Comparison of ENCODE assay signal across 8 cellular contexts in genomic region chr15:34039180-34039486, GRCh38. TPM values are rescaled to one million over a fixed set of nuclear protein-coding genes. Genes with fewer than 3 reads are reported as not detected.
DNase-seq lines count a peak whose midpoint lies in the region; ATAC-seq and TF ChIP-seq lines count a peak whose summit lies in the region.

A gene with protein sequence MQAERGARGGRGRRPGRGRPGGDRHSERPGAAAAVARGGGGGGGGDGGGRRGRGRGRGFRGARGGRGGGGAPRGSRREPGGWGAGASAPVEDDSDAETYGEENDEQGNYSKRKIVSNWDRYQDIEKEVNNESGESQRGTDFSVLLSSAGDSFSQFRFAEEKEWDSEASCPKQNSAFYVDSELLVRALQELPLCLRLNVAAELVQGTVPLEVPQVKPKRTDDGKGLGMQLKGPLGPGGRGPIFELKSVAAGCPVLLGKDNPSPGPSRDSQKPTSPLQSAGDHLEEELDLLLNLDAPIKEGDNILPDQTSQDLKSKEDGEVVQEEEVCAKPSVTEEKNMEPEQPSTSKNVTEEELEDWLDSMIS (minus strand): TSS chr15:34039204. CDS start chr15:34039046, 158 bp downstream.

- ATAC-seq in foreskin keratinocyte (no peak), GM21390 (IDR thresholded peaks at IDR 0.05; ENCODE audit: unreplicated experiment) (no peak), GM21447 (IDR thresholded peaks at IDR 0.05; ENCODE audit: unreplicated experiment) (no peak)

- H3K27ac ChIP-seq in foreskin keratinocyte: peak within 1 kb of the TSS; percentile 75

- H3K4me3 Mint-ChIP-seq in T-helper 1 cell treated with Interleukin-12 subunit alpha and Interleukin-12 subunit beta and Interleukin-4 antibody, amounts not matched to agents 30 μg/mL and 1 μg/mL, for 36 hours: peak within 1 kb of the TSS; percentile 90
- H3K4me3 Mint-ChIP-seq in progenitor cell of endocrine pancreas (ENCODE audit: low read depth): peak within 1 kb of the TSS; percentile 88

- peaks cover 19% of the 10 kb centered on the region for H3K4me1 Mint-ChIP-seq in T-helper 1 cell treated with Interleukin-12 subunit alpha and Interleukin-12 subunit beta and Interleukin-4 antibody, amounts not matched to agents 30 μg/mL and 1 μg/mL, for 36 hours (ENCODE audit: low read depth)
- H3K4me1 Mint-ChIP-seq in progenitor cell of endocrine pancreas (ENCODE audit: low read depth): peaks cover 11% of the 10 kb centered on the region

- H3K4me1 ChIP-seq in foreskin keratinocyte: peaks cover 6% of the 10 kb centered on the region

- TF ChIP-seq CTCF in foreskin keratinocyte (conservative IDR thresholded peaks at IDR 0.05): no peak
- TF ChIP-seq CTCF in progenitor cell of endocrine pancreas (IDR thresholded peaks at IDR 0.05; ENCODE audit: unreplicated experiment): no peak

- no peaks in the 10 kb centered on the region for H3K9me3 Mint-ChIP-seq in T-helper 1 cell treated with Interleukin-12 subunit alpha and Interleukin-12 subunit beta and Interleukin-4 antibody, amounts not matched to agents 30 μg/mL and 1 μg/mL, for 36 hours
- H3K9me3 Mint-ChIP-seq in progenitor cell of endocrine pancreas (ENCODE audit: low read depth): no peaks in the 10 kb centered on the region

- no peaks in the 10 kb centered on the region for H3K36me3 Mint-ChIP-seq in T-helper 1 cell treated with Interleukin-12 subunit alpha and Interleukin-12 subunit beta and Interleukin-4 antibody, amounts not matched to agents 30 μg/mL and 1 μg/mL, for 36 hours (ENCODE audit: low read depth)
- no peaks in the 10 kb centered on the region for H3K36me3 Mint-ChIP-seq in progenitor cell of endocrine pancreas (ENCODE audit: insufficient read depth)

- H3K27me3 ChIP-seq in foreskin keratinocyte: no peaks in the 10 kb centered on the region

- POLR2A ChIA-PET in HEK293T (lab: Yijun Ruan, JAX): interaction anchor here (1.3 kb wide), 1 partner anchor 9 kb away, joined by 8 read pairs; no protein-coding TSS in a partner anchor

- CTCF ChIA-PET in HEK293T (lab: Yijun Ruan, JAX): no interaction called here

- DNase-seq in foreskin keratinocyte: no peak
- no peak for DNase-seq in progenitor cell of endocrine pancreas (ENCODE audit: low spot score, unreplicated experiment)
- DNase-seq in NK-92 (lab: John Stamatoyannopoulos, UW; ENCODE audit: unreplicated experiment): no peak
- DNase-seq in HEK293T (ENCODE audit: extremely low spot score): no peak

- peak within 1 kb of the TSS; percentile 99 for H3K4me3 ChIP-seq in GM08714 (ENCODE audit: low read length)

- H3K27me3 Mint-ChIP-seq in T-helper 1 cell treated with Interleukin-12 subunit alpha and Interleukin-12 subunit beta and Interleukin-4 antibody, amounts not matched to agents 30 μg/mL and 1 μg/mL, for 36 hours (ENCODE audit: low read depth): no peaks in the 10 kb centered on the region
- peaks cover 4% of the 10 kb centered on the region for H3K27me3 Mint-ChIP-seq in progenitor cell of endocrine pancreas

- peak within 1 kb of the TSS; percentile 91 for H3K27ac Mint-ChIP-seq in T-helper 1 cell treated with Interleukin-12 subunit alpha and Interleukin-12 subunit beta and Interleukin-4 antibody, amounts not matched to agents 30 μg/mL and 1 μg/mL, for 36 hours
- peak within 1 kb of the TSS; percentile 96 for H3K27ac Mint-ChIP-seq in progenitor cell of endocrine pancreas

TF ChIP-seq in HEK293T, 16 proteins besides CTCF, POLR2A, EP300 and RAD21:
- TF ChIP-seq, protein P1, sequence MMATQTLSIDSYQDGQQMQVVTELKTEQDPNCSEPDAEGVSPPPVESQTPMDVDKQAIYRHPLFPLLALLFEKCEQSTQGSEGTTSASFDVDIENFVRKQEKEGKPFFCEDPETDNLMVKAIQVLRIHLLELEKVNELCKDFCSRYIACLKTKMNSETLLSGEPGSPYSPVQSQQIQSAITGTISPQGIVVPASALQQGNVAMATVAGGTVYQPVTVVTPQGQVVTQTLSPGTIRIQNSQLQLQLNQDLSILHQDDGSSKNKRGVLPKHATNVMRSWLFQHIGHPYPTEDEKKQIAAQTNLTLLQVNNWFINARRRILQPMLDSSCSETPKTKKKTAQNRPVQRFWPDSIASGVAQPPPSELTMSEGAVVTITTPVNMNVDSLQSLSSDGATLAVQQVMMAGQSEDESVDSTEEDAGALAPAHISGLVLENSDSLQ (IDR thresholded peaks at IDR 0.05): no peak
- TF ChIP-seq SP1 (IDR thresholded peaks at IDR 0.05) (no peak), L3MBTL2 (conservative IDR thresholded peaks at IDR 0.05) (no peak), HDGF (IDR thresholded peaks at IDR 0.05; ENCODE audit: borderline replicate concordance) (no peak), ZNF384 (IDR thresholded peaks at IDR 0.05) (no peak)

RNA-seq across cellular contexts. Expression of the gene that starts here (rescaled TPM):
- total RNA-seq in foreskin keratinocyte (20.2 and 21.4 TPM in 2 replicates), progenitor cell of endocrine pancreas (14.4 and 15.5 TPM in 2 replicates)
- polyA plus RNA-seq in foreskin keratinocyte: 18.9 and 22.2 TPM in 2 replicates
